In the genomic region with DNA sequence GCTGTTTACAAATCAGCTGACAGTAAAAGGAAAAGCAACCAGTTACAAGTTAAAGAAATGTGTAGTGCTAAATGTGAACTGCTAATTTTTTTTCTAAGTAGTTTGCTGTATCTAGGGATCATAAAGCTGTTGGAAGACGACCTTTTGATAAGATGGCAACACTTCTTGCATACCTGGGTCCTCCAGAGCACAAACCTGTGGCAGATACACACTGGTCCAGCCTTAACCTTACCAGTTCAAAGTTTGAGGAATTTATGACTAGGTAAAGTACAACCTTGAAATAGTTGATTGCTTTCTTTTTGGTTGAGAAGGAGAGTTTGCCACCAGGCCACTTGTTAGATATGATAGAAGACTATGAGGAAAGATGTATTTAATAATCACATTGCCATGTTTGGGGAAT, we compare ENCODE assay signal across 26 cellular contexts. TPM values are rescaled to one million over a fixed set of nuclear protein-coding genes. Genes with fewer than 3 reads are reported as not detected.
DNase-seq lines count a peak whose midpoint lies in the region; ATAC-seq, FAIRE-seq and TF ChIP-seq lines count a peak whose summit lies in the region.
"Had no signal": no experiment of that assay in that cellular context is flagged by ENCODE, and none has a peak within 500 bp of the region (broad histone marks: within the 10 kb centered on the region; RNA-seq: fewer than 3 reads in every experiment).

No MANE protein-coding gene starts in this region.

- ATAC-seq in left cardiac atrium (no peak), HG02981 (IDR thresholded peaks at IDR 0.05; ENCODE audit: unreplicated experiment) (no peak), GM19452 (IDR thresholded peaks at IDR 0.05; ENCODE audit: unreplicated experiment) (no peak)

- H3K9me3 ChIP-seq in cardiac muscle cell (ENCODE audit: low read depth): no peaks in the 10 kb centered on the region
- H3K9me3 ChIP-seq: BE2C, BLaER1 had no signal

- H3K36me3 Mint-ChIP-seq in progenitor cell of endocrine pancreas (ENCODE audit: insufficient read depth): peaks cover 19% of the 10 kb centered on the region

- H3K9me3 Mint-ChIP-seq in progenitor cell of endocrine pancreas (ENCODE audit: low read depth): no peaks in the 10 kb centered on the region
- H3K9me3 Mint-ChIP-seq: CD14-positive monocyte; CD4-positive, alpha-beta memory T cell; CD4-positive, CD25-positive, alpha-beta regulatory T cell; CD8-positive, alpha-beta memory T cell had no signal

- no peak overlapping the region for H3K4me3 Mint-ChIP-seq in progenitor cell of endocrine pancreas (ENCODE audit: low read depth)
- H3K4me3 Mint-ChIP-seq: CD14-positive monocyte; CD4-positive, alpha-beta memory T cell; CD4-positive, CD25-positive, alpha-beta regulatory T cell; CD8-positive, alpha-beta memory T cell had no signal

- DNase-seq in cardiac muscle cell (ENCODE audit: low read depth in 1 of 2, low spot score in 1 of 2) (no peak), left cardiac atrium (no peak), GM12892 (ENCODE audit: insufficient read length) (no peak), progenitor cell of endocrine pancreas (ENCODE audit: low spot score, unreplicated experiment) (no peak), SKM-1 treated with dmso at 0.1 percent for 144 hours (lab: John Stamatoyannopoulos, UW; ENCODE audit: unreplicated experiment) (no peak)
- DNase-seq: ACHN; BE2C; C1 segment of cervical spinal cord; Calu3; CD4-positive, alpha-beta memory T cell; CD4-positive, CD25-positive, alpha-beta regulatory T cell; CD8-positive, alpha-beta memory T cell; COR-L47; DMS79 treated with DMSO at 0.1 percent for 48 hours; GF-D8 had no signal

- peak overlapping the region; percentile 1 for H3K27ac ChIP-seq in cardiac muscle cell
- H3K27ac ChIP-seq: 22Rv1, BLaER1 had no signal

- no peaks in the 10 kb centered on the region for H3K27me3 ChIP-seq in cardiac muscle cell
- H3K27me3 ChIP-seq: BE2C, BLaER1 had no signal

- TF ChIP-seq POLR2A in GM12892 (IDR thresholded peaks at IDR 0.05; ENCODE audit: low read depth, low read length): no peak

- no peaks in the 10 kb centered on the region for H3K4me1 ChIP-seq in cardiac muscle cell (ENCODE audit: low read depth)
- H3K4me1 ChIP-seq: BE2C, BLaER1 had no signal

- H3K27ac Mint-ChIP-seq in progenitor cell of endocrine pancreas: peak overlapping the region; percentile 9
- H3K27ac Mint-ChIP-seq: CD14-positive monocyte; CD4-positive, alpha-beta memory T cell; CD4-positive, CD25-positive, alpha-beta regulatory T cell; CD8-positive, alpha-beta memory T cell had no signal

- intact Hi-C loops in left cardiac atrium (cut with DNase I): no loop called here

- H3K4me3 ChIP-seq in cardiac muscle cell: no peak overlapping the region
- H3K4me3 ChIP-seq: BLaER1 had no signal

- TF ChIP-seq CTCF in cardiac muscle cell (IDR thresholded peaks at IDR 0.05; ENCODE audit: low read depth, low read length) (no peak), progenitor cell of endocrine pancreas (IDR thresholded peaks at IDR 0.05; ENCODE audit: unreplicated experiment) (no peak)

- peaks cover 36% of the 10 kb centered on the region for H3K36me3 ChIP-seq in cardiac muscle cell
- H3K36me3 ChIP-seq: BE2C had no signal

- H3K27me3 Mint-ChIP-seq in progenitor cell of endocrine pancreas: no peaks in the 10 kb centered on the region
- H3K27me3 Mint-ChIP-seq: CD4-positive, alpha-beta memory T cell; CD4-positive, CD25-positive, alpha-beta regulatory T cell; CD8-positive, alpha-beta memory T cell had no signal

- H3K4me1 Mint-ChIP-seq in progenitor cell of endocrine pancreas (ENCODE audit: low read depth): no peaks in the 10 kb centered on the region
- H3K4me1 Mint-ChIP-seq: CD8-positive, alpha-beta memory T cell had no signal

- FAIRE-seq in GM12892 (lab: Jason Lieb, UNC): peak; percentile 17
- FAIRE-seq: D721Med, G401.6, GM12891, GM18507 had no signal

RNA-seq across cellular contexts. Expression of a gene that starts 35.4 kb away (rescaled TPM):
- total RNA-seq in cardiac muscle cell (not detected in 2 replicates), left cardiac atrium (under 1 TPM in 1 of 2 donors, not detected in 1; 0.56 TPM), progenitor cell of endocrine pancreas (not detected in 2 replicates)
- polyA plus RNA-seq in cardiac muscle cell: 0.94 and 0.99 TPM in 2 replicates
- 3.9 TPM for polyA plus RNA-seq in GM12892 (2012; ENCODE audit: missing spikeins)
- total RNA-seq: A172, A673, Calu3 had no signal
- polyA plus RNA-seq: CD8-positive, alpha-beta memory T cell had no signal

RNA-seq across cellular contexts. Expression of a gene that starts 52.3 kb away (rescaled TPM):
- total RNA-seq in cardiac muscle cell (not detected in 2 replicates), left cardiac atrium (1 to 10 TPM; 3.3 to 7.7 TPM), progenitor cell of endocrine pancreas (not detected in 2 replicates)
- 0.42 and 1.2 TPM in 2 replicates for polyA plus RNA-seq in cardiac muscle cell
- 58.3 TPM for polyA plus RNA-seq in GM12892 (2012; ENCODE audit: missing spikeins)
- total RNA-seq: Calu3 had no signal

RNA-seq across cellular contexts. Expression of a gene that starts 59.8 kb away (rescaled TPM):
- total RNA-seq in cardiac muscle cell (not detected in 2 replicates), left cardiac atrium (1 to 10 TPM; 1.9 to 5.9 TPM), progenitor cell of endocrine pancreas (not detected in 2 replicates)
- 0.25 and 0.99 TPM in 2 replicates for polyA plus RNA-seq in cardiac muscle cell
- polyA plus RNA-seq in GM12892 (2012; ENCODE audit: missing spikeins): 35.4 TPM
- total RNA-seq: A673, Calu3 had no signal
